In genomic region chr20:60490184-60490583, GRCh38 we compare ENCODE assay signal across 25 cellular contexts.
"Had no signal": no experiment of that assay in that cellular context is flagged by ENCODE, and none has a peak within 500 bp of the region (broad histone marks: within the 10 kb centered on the region; RNA-seq: fewer than 3 reads in every experiment).

No MANE protein-coding gene starts in this region.

- DNase-seq: colonic mucosa; cortex of kidney; effector CD8-positive, alpha-beta T cell; effector memory CD8-positive, alpha-beta T cell; endodermal cell; erythroblast; esophagus squamous epithelium; foreskin fibroblast; foreskin melanocyte; gastrocnemius medialis; heart left ventricle; hypothalamus; immature natural killer cell; islet precursor cell; kidney; kidney glomerular epithelial cell; left colon; lower lobe of right lung; mesenchymal stem cell; mucosa of descending colon; naive B cell had no signal

- ATAC-seq: effector memory CD8-positive, alpha-beta T cell; esophagus mucosa; gastrocnemius medialis; heart left ventricle; left colon; left lobe of liver; mucosa of descending colon had no signal

- H3K4me1 ChIP-seq: colonic mucosa, heart left ventricle, lower lobe of right lung had no signal

- H3K36me3 ChIP-seq: colonic mucosa, esophagus squamous epithelium, gastrocnemius medialis, heart left ventricle, lower lobe of right lung had no signal

- H3K27ac ChIP-seq: colonic mucosa, epithelial cell of prostate, gastrocnemius medialis, heart left ventricle, hepatocyte had no signal

- H3K27me3 ChIP-seq: colonic mucosa, esophagus squamous epithelium, gastrocnemius medialis, heart left ventricle had no signal

- H3K4me3 ChIP-seq: colonic mucosa, esophagus squamous epithelium, gastrocnemius medialis, heart left ventricle, hepatocyte, lower lobe of right lung, mucosa of descending colon had no signal

- H3K9me3 ChIP-seq: colonic mucosa, esophagus squamous epithelium, gastrocnemius medialis, heart left ventricle, lower lobe of right lung, mucosa of descending colon had no signal
